ENCODE assay signal across 8 cellular contexts in the genomic region with DNA sequence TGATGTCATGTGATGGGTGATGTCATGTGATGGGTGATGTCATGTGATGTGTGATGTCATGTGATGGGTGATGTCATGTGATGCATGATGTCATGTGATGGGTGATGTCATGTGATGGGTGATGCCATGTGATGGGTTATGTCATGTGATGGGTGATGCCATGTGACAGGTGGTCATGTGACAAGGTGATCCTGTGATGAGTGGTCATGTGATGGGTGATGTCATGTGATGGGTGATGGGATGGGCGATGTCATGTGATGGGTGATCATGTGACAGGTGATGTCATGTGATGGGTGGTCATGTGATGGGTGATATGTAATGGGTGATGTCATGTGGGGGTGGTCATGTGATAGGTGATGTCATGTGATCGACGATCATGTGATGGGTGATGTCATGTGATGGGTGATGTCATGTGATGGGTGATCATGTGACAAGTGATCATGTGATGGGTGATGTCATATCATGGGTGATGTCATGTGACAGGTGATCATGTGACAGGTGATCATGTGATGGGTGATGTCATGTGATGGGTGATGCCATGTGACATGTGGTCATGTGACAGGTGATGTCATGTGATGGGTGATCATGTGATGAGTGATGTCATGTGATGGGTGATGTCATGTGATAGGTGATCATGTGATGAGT. TPM values are rescaled to one million over a fixed set of nuclear protein-coding genes. Genes with fewer than 3 reads are reported as not detected.
DNase-seq lines count a peak whose midpoint lies in the region; ATAC-seq and TF ChIP-seq lines count a peak whose summit lies in the region.

No MANE protein-coding gene starts in this region.

- no peaks in the 10 kb centered on the region for H3K36me3 ChIP-seq in WERI-Rb-1

- H3K4me3 Mint-ChIP-seq in endothelial cell (ENCODE audit: unreplicated experiment): peak overlapping the region; percentile 82

- peaks cover 13% of the 10 kb centered on the region for H3K9me3 Mint-ChIP-seq in endothelial cell (ENCODE audit: unreplicated experiment)

- H3K27ac ChIP-seq in WERI-Rb-1 (no peak overlapping the region), coronary artery (no peak overlapping the region)

- H3K27ac Mint-ChIP-seq in endothelial cell (ENCODE audit: unreplicated experiment): peak overlapping the region; percentile 93

- ATAC-seq in GM19463 (IDR thresholded peaks at IDR 0.05; ENCODE audit: unreplicated experiment): no peak

- peaks cover 74% of the 10 kb centered on the region for H3K27me3 ChIP-seq in WERI-Rb-1 (ENCODE audit: insufficient read depth, low read depth, severe bottlenecking)

- peaks cover 10% of the 10 kb centered on the region for H3K4me1 Mint-ChIP-seq in endothelial cell (ENCODE audit: unreplicated experiment)

- H3K36me3 Mint-ChIP-seq in endothelial cell (ENCODE audit: low read depth, unreplicated experiment): peaks cover 13% of the 10 kb centered on the region

- no peak for TF ChIP-seq CTCF in WERI-Rb-1 (IDR thresholded peaks at IDR 0.05; ENCODE audit: low read depth, low read length)
- TF ChIP-seq CTCF in endothelial cell (IDR thresholded peaks at IDR 0.05; ENCODE audit: unreplicated experiment): no peak
- TF ChIP-seq CTCF in coronary artery (IDR thresholded peaks at IDR 0.05): no peak

- H3K27me3 Mint-ChIP-seq in endothelial cell (ENCODE audit: unreplicated experiment): peaks cover 14% of the 10 kb centered on the region

- H3K4me3 ChIP-seq in WERI-Rb-1 (ENCODE audit: low read depth, low read length) (no peak overlapping the region), coronary artery (no peak overlapping the region)

- peaks cover 26% of the 10 kb centered on the region for H3K9me3 ChIP-seq in WERI-Rb-1 (ENCODE audit: severe bottlenecking)

- DNase-seq in CD1c-positive myeloid dendritic cell (ENCODE audit: extremely low spot score): peak; percentile 91
- DNase-seq in HK-2 (ENCODE audit: unreplicated experiment): peak; percentile 16
- DNase-seq in WERI-Rb-1: peak; percentile 28
- DNase-seq in endothelial cell (ENCODE audit: low spot score): peak; percentile 44
- peak; percentile 59 for DNase-seq in stimulated activated CD4-positive, alpha-beta T cell treated with anti-CD3 and anti-CD28 coated beads, Interleukin-1b, Interleukin-23, amount 100 ng/mL, for 48 hours
- DNase-seq in NCI-H128 (lab: John Stamatoyannopoulos, UW; ENCODE audit: unreplicated experiment): no peak
- no peak for DNase-seq in coronary artery (ENCODE audit: low spot score)

RNA-seq across cellular contexts. Expression of a gene that starts 17.2 kb away (rescaled TPM):
- not detected for total RNA-seq in endothelial cell (ENCODE audit: unreplicated experiment)

RNA-seq across cellular contexts. Expression of a gene that starts 31.8 kb away (rescaled TPM):
- not detected for total RNA-seq in endothelial cell (ENCODE audit: unreplicated experiment)

RNA-seq across cellular contexts. Expression of a gene that starts 47.7 kb away (rescaled TPM):
- total RNA-seq in endothelial cell (ENCODE audit: unreplicated experiment): not detected

RNA-seq across cellular contexts. Expression of a gene that starts 53.2 kb away (rescaled TPM):
- not detected for total RNA-seq in endothelial cell (ENCODE audit: unreplicated experiment)

Comparison
In these comparisons a context has a peak if more than half of its experiments do, and no peak if none do; other contexts are left out.
1. DNase-seq: peak in CD1c-positive myeloid dendritic cell (single experiment), HK-2 (single experiment), WERI-Rb-1 (single experiment), endothelial cell (single experiment) and stimulated activated CD4-positive, alpha-beta T cell treated with anti-CD3 and anti-CD28 coated beads, Interleukin-1b, Interleukin-23, amount 100 ng/mL, for 48 hours (single experiment); none in NCI-H128 (single experiment) and coronary artery (single experiment).